In the genomic region with DNA sequence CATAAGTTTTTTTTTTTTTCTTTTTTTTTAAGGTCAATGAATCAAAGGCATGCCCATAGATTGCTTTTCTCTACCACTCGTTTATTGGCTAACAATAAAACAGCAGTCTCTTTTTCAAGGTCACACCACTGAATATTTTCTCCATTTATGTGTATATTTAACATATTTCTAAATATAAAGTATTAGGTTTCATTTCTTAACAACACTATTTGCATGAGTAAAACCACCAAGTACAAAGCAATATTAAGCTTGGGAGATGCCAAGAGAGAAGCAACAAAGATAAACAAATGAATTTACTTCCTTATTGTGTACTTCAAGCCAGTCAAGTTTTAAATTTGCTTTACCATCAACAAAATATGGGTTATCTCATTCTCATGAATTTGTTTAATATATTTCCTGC, we compare ENCODE assay signal across 15 cellular contexts.
A peak's percentile ranks its signal among the peaks of the same experiment; 100 is the strongest.
DNase-seq lines count a peak whose midpoint lies in the region; ATAC-seq and TF ChIP-seq lines count a peak whose summit lies in the region.
"Had no signal": no experiment of that assay in that cellular context is flagged by ENCODE, and none has a peak within 500 bp of the region (broad histone marks: within the 10 kb centered on the region; RNA-seq: fewer than 3 reads in every experiment).

No MANE protein-coding gene starts in this region.

- intact Hi-C loops in sciatic nerve (cut with DNase I) = no loop called here
- intact Hi-C loops in mammary epithelial cell (cut with micrococcal nuclease) = no loop called here

- BruUV-seq in mammary epithelial cell (replicated peaks; lab: Mats Ljungman, UMichigan) = no TSS peak

- ATAC-seq in DND-41 (ENCODE audit: insufficient read depth, low read depth) (no peak), GM21381 (IDR thresholded peaks at IDR 0.05; ENCODE audit: unreplicated experiment) (peak; percentile 28), HG02973 (IDR thresholded peaks at IDR 0.05; ENCODE audit: unreplicated experiment) (peak; percentile 34), omental fat pad (ENCODE audit: low FRiP score) (no peak), sciatic nerve (no peak)
- ATAC-seq: left lung had no signal

- TF ChIP-seq CTCF in DND-41 (IDR thresholded peaks at IDR 0.05; ENCODE audit: borderline replicate concordance, extremely low read depth, low read length, poor library complexity, severe bottlenecking) (no peak), LNCaP clone FGC (IDR thresholded peaks at IDR 0.05; ENCODE audit: control insufficient read depth, extremely low read depth, insufficient read depth) (no peak), omental fat pad (IDR thresholded peaks at IDR 0.05) (no peak), mammary epithelial cell (conservative IDR thresholded peaks at IDR 0.05 in 1 of 2, IDR thresholded peaks at IDR 0.05 in 1 of 2; ENCODE audit: extremely low read depth in 1 of 2, insufficient read depth in 1 of 2, low read depth in 1 of 2, low read length in 2 of 2) (no peak)

- peak overlapping the region; percentile 79 for H3K27ac ChIP-seq in DND-41 (ENCODE audit: low read length)
- no peak overlapping the region for H3K27ac ChIP-seq in mammary epithelial cell (ENCODE audit: insufficient read depth, low read depth, low read length)
- H3K27ac ChIP-seq: left lung, parathyroid adenoma, WERI-Rb-1 had no signal

- peaks cover 64% of the 10 kb centered on the region for H3K4me1 ChIP-seq in DND-41 (ENCODE audit: insufficient read depth, low read length)
- no peaks in the 10 kb centered on the region for H3K4me1 ChIP-seq in mammary epithelial cell (ENCODE audit: insufficient read depth, low read length)
- H3K4me1 ChIP-seq: HAP-1, left lung, parathyroid adenoma had no signal

- H3K9ac ChIP-seq in DND-41 (ENCODE audit: low read depth, low read length) (peak overlapping the region; percentile 32; the same call in 1 of the 2 replicates), mammary epithelial cell (ENCODE audit: insufficient read depth, low read length) (no peak overlapping the region)
- H3K9ac ChIP-seq: parathyroid adenoma had no signal

- in situ Hi-C loops in mammary epithelial cell (cut with MboI; ENCODE audit: low sequenced_read_pairs in 2 of 2) = no loop called here

- H3K27me3 ChIP-seq in DND-41 (ENCODE audit: insufficient read depth, low read length, poor library complexity) = no peaks in the 10 kb centered on the region
- no peaks in the 10 kb centered on the region for H3K27me3 ChIP-seq in mammary epithelial cell (ENCODE audit: insufficient read depth, low read length)
- H3K27me3 ChIP-seq: left lung had no signal

- H2AFZ ChIP-seq in DND-41 (ENCODE audit: low read depth, low read length) = no peak overlapping the region
- H2AFZ ChIP-seq in mammary epithelial cell (ENCODE audit: low read depth, low read length) = no peak overlapping the region
- H2AFZ ChIP-seq: parathyroid adenoma had no signal

- 13% methylated on average over 1 of the region's 1 CpG for WGBS in mammary epithelial cell (ENCODE audit: low coverage, missing lambda C conversion rate)

- dilution Hi-C loops in mammary epithelial cell (cut with HindIII; ENCODE audit: low sequenced_read_pairs) = no loop called here

- H3K4me2 ChIP-seq in DND-41 (ENCODE audit: insufficient read depth, low read length) (no peak overlapping the region; the same call in 1 of the 2 replicates), mammary epithelial cell (ENCODE audit: insufficient read depth, low read depth, low read length) (no peak overlapping the region)

- CTCF ChIA-PET in mammary epithelial cell (lab: Charles Lee; ENCODE audit: low non-redundant PET) = no interaction called here

- no peaks in the 10 kb centered on the region for H4K20me1 ChIP-seq in DND-41 (ENCODE audit: insufficient read depth, low read length)
- no peaks in the 10 kb centered on the region for H4K20me1 ChIP-seq in mammary epithelial cell (ENCODE audit: insufficient read depth, low read length)

- no peaks in the 10 kb centered on the region for H3K9me3 ChIP-seq in DND-41 (ENCODE audit: insufficient read depth, low read length, severe bottlenecking)
- no peaks in the 10 kb centered on the region for H3K9me3 ChIP-seq in mammary epithelial cell (replicated peaks; ENCODE audit: insufficient read depth, low read length)
- H3K9me3 ChIP-seq: HAP-1, left lung had no signal

- DNase-seq in DND-41 (no peak), LNCaP clone FGC (ENCODE audit: low read depth) (peak; percentile 50), omental fat pad (ENCODE audit: low spot score) (no peak), sciatic nerve (ENCODE audit: low spot score) (no peak), NCI-H226 (no peak), mammary epithelial cell (no peak)
- DNase-seq: amniotic stem cell, EL, foreskin melanocyte, left lung, WERI-Rb-1 had no signal

- no peak overlapping the region for H3K4me3 ChIP-seq in DND-41 (ENCODE audit: low read depth in 1 of 2, low read length in 2 of 2)
- no peak overlapping the region for H3K4me3 ChIP-seq in LNCaP clone FGC (ENCODE audit: low read depth, low read length)
- H3K4me3 ChIP-seq in mammary epithelial cell (replicated peaks in 1 of 3; ENCODE audit: insufficient read depth in 1 of 3, low read depth in 2 of 3, low read length in 3 of 3) = no peak overlapping the region
- H3K4me3 ChIP-seq: HAP-1, left lung had no signal

- H3K79me2 ChIP-seq in DND-41 (ENCODE audit: insufficient read depth, low read length) (no peaks in the 10 kb centered on the region), mammary epithelial cell (ENCODE audit: insufficient read depth, low read length) (no peaks in the 10 kb centered on the region)
- H3K79me2 ChIP-seq: parathyroid adenoma had no signal

- H3K36me3 ChIP-seq in DND-41 (ENCODE audit: insufficient read depth, low read length) = no peaks in the 10 kb centered on the region
- H3K36me3 ChIP-seq in mammary epithelial cell (ENCODE audit: insufficient read depth, low read length) = no peaks in the 10 kb centered on the region
- H3K36me3 ChIP-seq: HAP-1, left lung, WERI-Rb-1 had no signal

Comparison
In these comparisons a context has a peak if more than half of its experiments do, and no peak if none do; other contexts are left out.
1. ATAC-seq: peak in GM21381 (single experiment) and HG02973 (single experiment); none in DND-41 (single experiment), omental fat pad (single experiment) and sciatic nerve (single experiment).